Comparison of ENCODE assay signal across 1 cellular context in the genomic region with DNA sequence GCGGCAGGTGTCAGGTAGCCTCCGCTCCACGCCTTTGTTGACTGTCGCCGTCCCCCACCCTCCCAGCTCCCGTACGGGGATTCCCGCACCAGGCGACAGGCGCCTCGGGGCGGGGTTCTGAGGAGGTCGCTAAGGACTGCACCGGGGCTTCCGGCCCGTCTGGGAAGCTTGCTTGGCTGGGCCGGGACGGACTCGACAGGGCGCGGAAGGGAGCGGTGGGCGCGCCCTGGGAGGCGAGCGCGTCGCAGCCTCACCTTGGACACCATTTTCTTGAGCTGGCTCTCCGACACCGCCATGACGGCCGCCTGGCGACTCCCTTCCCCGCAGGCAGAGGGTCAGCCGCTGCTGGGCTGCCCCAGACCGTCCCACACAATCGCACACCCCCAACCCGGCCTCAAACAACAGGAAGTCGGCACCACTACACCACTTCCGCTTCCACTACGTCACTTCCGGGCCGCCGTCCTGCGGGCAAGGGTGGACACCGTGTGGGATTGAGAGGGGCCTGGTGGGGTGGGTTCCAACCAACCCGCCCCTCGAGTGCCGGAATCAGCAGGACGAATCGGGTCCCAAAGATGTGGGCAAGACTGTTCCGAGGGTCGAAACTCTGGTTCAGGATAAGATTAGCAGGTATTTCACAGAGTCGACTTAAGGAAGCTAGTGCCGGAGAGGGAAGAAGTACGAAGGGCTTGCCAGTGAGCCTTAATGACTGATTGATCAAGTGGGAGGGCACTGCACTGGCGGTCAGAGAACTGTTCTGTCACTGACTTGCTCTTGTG.
TF ChIP-seq lines count a peak whose summit lies in the region.

Gene TSG101, minus strand, starts transcription at position 422 of the 776 bp plus-strand sequence. Its CDS starts 126 bp downstream, at position 296.

TF ChIP-seq in HepG2, 621 proteins besides CTCF, POLR2A, EP300 and RAD21 (continues in another document):
- TF ChIP-seq ZFP91 (CRISPR knock-in tag; IDR thresholded peaks at IDR 0.05; ENCODE audit: borderline replicate concordance) (peak; percentile 95), ZC3H13 (CRISPR knock-in tag; IDR thresholded peaks at IDR 0.05) (peak; percentile 71), HDAC6 (IDR thresholded peaks at IDR 0.05; ENCODE audit: low read depth, low read length) (no peak), IRF2 (CRISPR knock-in tag; IDR thresholded peaks at IDR 0.05) (peak; percentile 73; the same call in 1 of the 2 replicates), ELF1 (CRISPR knock-in tag; IDR thresholded peaks at IDR 0.05) (peak; percentile 96), ZNF746 (CRISPR knock-in tag; IDR thresholded peaks at IDR 0.05) (peak; percentile 86), ZNF460 (CRISPR knock-in tag; IDR thresholded peaks at IDR 0.05; ENCODE audit: borderline replicate concordance) (no peak; the same call in 1 of the 2 replicates), ZNF260 (CRISPR knock-in tag; IDR thresholded peaks at IDR 0.05; ENCODE audit: borderline replicate concordance, low read depth) (0 out of 2 replicates have a peak, but pooled peaks have one; percentile 6), SRF (IDR thresholded peaks at IDR 0.05; ENCODE audit: low read depth, low read length) (no peak), ZNF230 (CRISPR knock-in tag; IDR thresholded peaks at IDR 0.05) (peak; percentile 82; the same call in 1 of the 2 replicates), SIN3A (IDR thresholded peaks at IDR 0.05; ENCODE audit: borderline replicate concordance, low read depth, low read length) (peak; percentile 88), GATAD2A (CRISPR knock-in tag; IDR thresholded peaks at IDR 0.05) (peak; percentile 61), SALL1 (CRISPR knock-in tag; IDR thresholded peaks at IDR 0.05) (peak; percentile 87), MTF2 (CRISPR knock-in tag; IDR thresholded peaks at IDR 0.05; ENCODE audit: borderline replicate concordance) (peak; percentile 87; the same call in 1 of the 2 replicates), RBM39 (IDR thresholded peaks at IDR 0.05; ENCODE audit: low read depth, low read length, poor library complexity, severe bottlenecking) (peak; percentile 81), FOXP4 (CRISPR knock-in tag; IDR thresholded peaks at IDR 0.05) (peak; percentile 55), NBN (conservative IDR thresholded peaks at IDR 0.05) (no peak), ZBED4 (CRISPR knock-in tag; IDR thresholded peaks at IDR 0.05; ENCODE audit: borderline replicate concordance) (peak; percentile 97), MXD4 (CRISPR knock-in tag; IDR thresholded peaks at IDR 0.05) (peak; percentile 54; the same call in 1 of the 2 replicates), KDM5B (CRISPR knock-in tag; IDR thresholded peaks at IDR 0.05; ENCODE audit: borderline replicate concordance) (peak; percentile 87), ZNF329 (CRISPR knock-in tag; IDR thresholded peaks at IDR 0.05; ENCODE audit: low read depth) (0 out of 2 replicates have a peak, but pooled peaks have one; percentile 24), EHMT2 (IDR thresholded peaks at IDR 0.05; ENCODE audit: borderline replicate concordance, low read depth, low read length) (no peak), ZNF121 (CRISPR knock-in tag; IDR thresholded peaks at IDR 0.05) (peak; percentile 56)
- TF ChIP-seq, protein P1, sequence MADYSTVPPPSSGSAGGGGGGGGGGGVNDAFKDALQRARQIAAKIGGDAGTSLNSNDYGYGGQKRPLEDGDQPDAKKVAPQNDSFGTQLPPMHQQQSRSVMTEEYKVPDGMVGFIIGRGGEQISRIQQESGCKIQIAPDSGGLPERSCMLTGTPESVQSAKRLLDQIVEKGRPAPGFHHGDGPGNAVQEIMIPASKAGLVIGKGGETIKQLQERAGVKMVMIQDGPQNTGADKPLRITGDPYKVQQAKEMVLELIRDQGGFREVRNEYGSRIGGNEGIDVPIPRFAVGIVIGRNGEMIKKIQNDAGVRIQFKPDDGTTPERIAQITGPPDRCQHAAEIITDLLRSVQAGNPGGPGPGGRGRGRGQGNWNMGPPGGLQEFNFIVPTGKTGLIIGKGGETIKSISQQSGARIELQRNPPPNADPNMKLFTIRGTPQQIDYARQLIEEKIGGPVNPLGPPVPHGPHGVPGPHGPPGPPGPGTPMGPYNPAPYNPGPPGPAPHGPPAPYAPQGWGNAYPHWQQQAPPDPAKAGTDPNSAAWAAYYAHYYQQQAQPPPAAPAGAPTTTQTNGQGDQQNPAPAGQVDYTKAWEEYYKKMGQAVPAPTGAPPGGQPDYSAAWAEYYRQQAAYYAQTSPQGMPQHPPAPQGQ (CRISPR knock-in tag; IDR thresholded peaks at IDR 0.05; ENCODE audit: borderline replicate concordance), result no peak
- TF ChIP-seq, protein P2, sequence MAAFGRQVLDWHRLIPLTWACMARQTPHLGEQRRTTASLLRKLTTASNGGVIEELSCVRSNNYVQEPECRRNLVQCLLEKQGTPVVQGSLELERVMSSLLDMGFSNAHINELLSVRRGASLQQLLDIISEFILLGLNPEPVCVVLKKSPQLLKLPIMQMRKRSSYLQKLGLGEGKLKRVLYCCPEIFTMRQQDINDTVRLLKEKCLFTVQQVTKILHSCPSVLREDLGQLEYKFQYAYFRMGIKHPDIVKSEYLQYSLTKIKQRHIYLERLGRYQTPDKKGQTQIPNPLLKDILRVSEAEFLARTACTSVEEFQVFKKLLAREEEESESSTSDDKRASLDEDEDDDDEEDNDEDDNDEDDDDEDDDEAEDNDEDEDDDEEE (CRISPR knock-in tag; IDR thresholded peaks at IDR 0.05), result no peak; the same call in 1 of the 2 replicates
- TF ChIP-seq, protein P3, sequence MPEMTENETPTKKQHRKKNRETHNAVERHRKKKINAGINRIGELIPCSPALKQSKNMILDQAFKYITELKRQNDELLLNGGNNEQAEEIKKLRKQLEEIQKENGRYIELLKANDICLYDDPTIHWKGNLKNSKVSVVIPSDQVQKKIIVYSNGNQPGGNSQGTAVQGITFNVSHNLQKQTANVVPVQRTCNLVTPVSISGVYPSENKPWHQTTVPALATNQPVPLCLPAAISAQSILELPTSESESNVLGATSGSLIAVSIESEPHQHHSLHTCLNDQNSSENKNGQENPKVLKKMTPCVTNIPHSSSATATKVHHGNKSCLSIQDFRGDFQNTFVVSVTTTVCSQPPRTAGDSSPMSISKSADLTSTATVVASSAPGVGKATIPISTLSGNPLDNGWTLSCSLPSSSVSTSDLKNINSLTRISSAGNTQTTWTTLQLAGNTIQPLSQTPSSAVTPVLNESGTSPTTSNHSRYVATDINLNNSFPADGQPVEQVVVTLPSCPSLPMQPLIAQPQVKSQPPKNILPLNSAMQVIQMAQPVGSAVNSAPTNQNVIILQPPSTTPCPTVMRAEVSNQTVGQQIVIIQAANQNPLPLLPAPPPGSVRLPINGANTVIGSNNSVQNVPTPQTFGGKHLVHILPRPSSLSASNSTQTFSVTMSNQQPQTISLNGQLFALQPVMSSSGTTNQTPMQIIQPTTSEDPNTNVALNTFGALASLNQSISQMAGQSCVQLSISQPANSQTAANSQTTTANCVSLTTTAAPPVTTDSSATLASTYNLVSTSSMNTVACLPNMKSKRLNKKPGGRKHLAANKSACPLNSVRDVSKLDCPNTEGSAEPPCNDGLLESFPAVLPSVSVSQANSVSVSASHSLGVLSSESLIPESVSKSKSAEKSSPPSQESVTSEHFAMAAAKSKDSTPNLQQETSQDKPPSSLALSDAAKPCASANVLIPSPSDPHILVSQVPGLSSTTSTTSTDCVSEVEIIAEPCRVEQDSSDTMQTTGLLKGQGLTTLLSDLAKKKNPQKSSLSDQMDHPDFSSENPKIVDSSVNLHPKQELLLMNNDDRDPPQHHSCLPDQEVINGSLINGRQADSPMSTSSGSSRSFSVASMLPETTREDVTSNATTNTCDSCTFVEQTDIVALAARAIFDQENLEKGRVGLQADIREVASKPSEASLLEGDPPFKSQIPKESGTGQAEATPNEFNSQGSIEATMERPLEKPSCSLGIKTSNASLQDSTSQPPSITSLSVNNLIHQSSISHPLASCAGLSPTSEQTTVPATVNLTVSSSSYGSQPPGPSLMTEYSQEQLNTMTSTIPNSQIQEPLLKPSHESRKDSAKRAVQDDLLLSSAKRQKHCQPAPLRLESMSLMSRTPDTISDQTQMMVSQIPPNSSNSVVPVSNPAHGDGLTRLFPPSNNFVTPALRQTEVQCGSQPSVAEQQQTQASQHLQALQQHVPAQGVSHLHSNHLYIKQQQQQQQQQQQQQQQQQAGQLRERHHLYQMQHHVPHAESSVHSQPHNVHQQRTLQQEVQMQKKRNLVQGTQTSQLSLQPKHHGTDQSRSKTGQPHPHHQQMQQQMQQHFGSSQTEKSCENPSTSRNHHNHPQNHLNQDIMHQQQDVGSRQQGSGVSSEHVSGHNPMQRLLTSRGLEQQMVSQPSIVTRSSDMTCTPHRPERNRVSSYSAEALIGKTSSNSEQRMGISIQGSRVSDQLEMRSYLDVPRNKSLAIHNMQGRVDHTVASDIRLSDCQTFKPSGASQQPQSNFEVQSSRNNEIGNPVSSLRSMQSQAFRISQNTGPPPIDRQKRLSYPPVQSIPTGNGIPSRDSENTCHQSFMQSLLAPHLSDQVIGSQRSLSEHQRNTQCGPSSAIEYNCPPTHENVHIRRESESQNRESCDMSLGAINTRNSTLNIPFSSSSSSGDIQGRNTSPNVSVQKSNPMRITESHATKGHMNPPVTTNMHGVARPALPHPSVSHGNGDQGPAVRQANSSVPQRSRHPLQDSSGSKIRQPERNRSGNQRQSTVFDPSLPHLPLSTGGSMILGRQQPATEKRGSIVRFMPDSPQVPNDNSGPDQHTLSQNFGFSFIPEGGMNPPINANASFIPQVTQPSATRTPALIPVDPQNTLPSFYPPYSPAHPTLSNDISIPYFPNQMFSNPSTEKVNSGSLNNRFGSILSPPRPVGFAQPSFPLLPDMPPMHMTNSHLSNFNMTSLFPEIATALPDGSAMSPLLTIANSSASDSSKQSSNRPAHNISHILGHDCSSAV (CRISPR knock-in tag; IDR thresholded peaks at IDR 0.05; ENCODE audit: borderline replicate concordance), result 0 out of 2 replicates have a peak, but pooled peaks have one; percentile 37
- TF ChIP-seq, protein P4, sequence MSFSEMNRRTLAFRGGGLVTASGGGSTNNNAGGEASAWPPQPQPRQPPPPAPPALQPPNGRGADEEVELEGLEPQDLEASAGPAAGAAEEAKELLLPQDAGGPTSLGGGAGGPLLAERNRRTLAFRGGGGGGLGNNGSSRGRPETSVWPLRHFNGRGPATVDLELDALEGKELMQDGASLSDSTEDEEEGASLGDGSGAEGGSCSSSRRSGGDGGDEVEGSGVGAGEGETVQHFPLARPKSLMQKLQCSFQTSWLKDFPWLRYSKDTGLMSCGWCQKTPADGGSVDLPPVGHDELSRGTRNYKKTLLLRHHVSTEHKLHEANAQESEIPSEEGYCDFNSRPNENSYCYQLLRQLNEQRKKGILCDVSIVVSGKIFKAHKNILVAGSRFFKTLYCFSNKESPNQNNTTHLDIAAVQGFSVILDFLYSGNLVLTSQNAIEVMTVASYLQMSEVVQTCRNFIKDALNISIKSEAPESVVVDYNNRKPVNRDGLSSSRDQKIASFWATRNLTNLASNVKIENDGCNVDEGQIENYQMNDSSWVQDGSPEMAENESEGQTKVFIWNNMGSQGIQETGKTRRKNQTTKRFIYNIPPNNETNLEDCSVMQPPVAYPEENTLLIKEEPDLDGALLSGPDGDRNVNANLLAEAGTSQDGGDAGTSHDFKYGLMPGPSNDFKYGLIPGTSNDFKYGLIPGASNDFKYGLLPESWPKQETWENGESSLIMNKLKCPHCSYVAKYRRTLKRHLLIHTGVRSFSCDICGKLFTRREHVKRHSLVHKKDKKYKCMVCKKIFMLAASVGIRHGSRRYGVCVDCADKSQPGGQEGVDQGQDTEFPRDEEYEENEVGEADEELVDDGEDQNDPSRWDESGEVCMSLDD (CRISPR knock-in tag; IDR thresholded peaks at IDR 0.05; ENCODE audit: borderline replicate concordance), result 0 out of 2 replicates have a peak, but pooled peaks have one; percentile 50
